Comparison of ENCODE assay signal across 1 cellular context in the genomic region with DNA sequence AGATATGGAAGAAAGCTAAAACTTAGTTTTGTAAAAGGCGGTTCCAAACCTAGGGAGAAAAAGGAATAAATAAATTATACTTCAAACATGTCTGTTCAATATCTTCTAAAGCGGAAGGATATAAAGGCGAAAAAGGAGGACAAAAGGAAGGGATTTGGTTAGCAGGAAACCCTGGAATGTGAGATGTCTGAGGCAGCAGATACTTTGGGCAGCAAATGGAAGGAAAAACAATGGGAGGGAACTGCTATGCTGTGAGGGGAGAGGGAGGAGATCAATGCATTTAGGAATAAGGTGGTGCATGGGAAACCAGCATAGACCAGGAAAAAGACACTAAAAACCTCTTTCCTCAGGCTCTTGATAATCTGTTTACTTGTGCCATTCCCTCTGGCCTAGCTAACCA.
TF ChIP-seq lines count a peak whose summit lies in the region.

No MANE protein-coding gene starts in this region.

TF ChIP-seq in endothelial cell of umbilical vein, 7 proteins besides CTCF, POLR2A, EP300 and RAD21 (continued from another document):
- TF ChIP-seq, protein P1, sequence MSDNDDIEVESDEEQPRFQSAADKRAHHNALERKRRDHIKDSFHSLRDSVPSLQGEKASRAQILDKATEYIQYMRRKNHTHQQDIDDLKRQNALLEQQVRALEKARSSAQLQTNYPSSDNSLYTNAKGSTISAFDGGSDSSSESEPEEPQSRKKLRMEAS (IDR thresholded peaks at IDR 0.05; ENCODE audit: insufficient read depth, insufficient read length), result no peak
